Comparison of ENCODE assay signal across 1 cellular context in the genomic region with DNA sequence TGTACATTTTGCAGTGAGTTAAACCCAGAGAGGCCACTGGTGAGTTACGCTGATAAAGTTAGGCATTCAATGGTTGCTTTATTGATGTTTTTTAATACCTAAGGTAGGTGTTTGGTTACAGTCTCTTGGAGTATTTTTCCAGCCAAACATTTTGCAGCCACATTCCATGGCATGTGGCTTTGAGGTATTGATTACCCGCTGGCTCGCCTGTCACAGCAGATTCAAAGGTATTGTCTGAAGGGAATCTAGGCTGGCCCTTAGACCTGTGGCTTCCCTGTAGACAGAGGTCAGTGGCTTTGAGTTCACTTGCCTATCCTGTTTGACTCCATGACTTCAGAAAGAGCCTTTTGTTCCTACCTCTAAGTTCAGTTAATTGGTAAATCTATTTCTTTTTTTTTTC.
TF ChIP-seq lines count a peak whose summit lies in the region.

No MANE protein-coding gene starts in this region.

TF ChIP-seq in HepG2, 621 proteins besides CTCF, POLR2A, EP300 and RAD21 (continued from another document and continues in another):
- TF ChIP-seq, protein P1, sequence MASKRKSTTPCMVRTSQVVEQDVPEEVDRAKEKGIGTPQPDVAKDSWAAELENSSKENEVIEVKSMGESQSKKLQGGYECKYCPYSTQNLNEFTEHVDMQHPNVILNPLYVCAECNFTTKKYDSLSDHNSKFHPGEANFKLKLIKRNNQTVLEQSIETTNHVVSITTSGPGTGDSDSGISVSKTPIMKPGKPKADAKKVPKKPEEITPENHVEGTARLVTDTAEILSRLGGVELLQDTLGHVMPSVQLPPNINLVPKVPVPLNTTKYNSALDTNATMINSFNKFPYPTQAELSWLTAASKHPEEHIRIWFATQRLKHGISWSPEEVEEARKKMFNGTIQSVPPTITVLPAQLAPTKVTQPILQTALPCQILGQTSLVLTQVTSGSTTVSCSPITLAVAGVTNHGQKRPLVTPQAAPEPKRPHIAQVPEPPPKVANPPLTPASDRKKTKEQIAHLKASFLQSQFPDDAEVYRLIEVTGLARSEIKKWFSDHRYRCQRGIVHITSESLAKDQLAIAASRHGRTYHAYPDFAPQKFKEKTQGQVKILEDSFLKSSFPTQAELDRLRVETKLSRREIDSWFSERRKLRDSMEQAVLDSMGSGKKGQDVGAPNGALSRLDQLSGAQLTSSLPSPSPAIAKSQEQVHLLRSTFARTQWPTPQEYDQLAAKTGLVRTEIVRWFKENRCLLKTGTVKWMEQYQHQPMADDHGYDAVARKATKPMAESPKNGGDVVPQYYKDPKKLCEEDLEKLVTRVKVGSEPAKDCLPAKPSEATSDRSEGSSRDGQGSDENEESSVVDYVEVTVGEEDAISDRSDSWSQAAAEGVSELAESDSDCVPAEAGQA (IDR thresholded peaks at IDR 0.05; ENCODE audit: low read depth) = no peak
- TF ChIP-seq, protein P1 (CRISPR knock-in tag; IDR thresholded peaks at IDR 0.05; ENCODE audit: borderline replicate concordance) = no peak
- TF ChIP-seq CBX5 (CRISPR knock-in tag; IDR thresholded peaks at IDR 0.05; ENCODE audit: borderline replicate concordance) (no peak), GTF3A (CRISPR knock-in tag; conservative IDR thresholded peaks at IDR 0.05) (no peak), MAFK (conservative IDR thresholded peaks at IDR 0.05 in 1 of 2, IDR thresholded peaks at IDR 0.05 in 1 of 2; ENCODE audit: low read length in 2 of 2) (no peak), ZNF768 (CRISPR knock-in tag; IDR thresholded peaks at IDR 0.05) (no peak), ZEB1 (IDR thresholded peaks at IDR 0.05; ENCODE audit: insufficient replicate concordance, low read depth) (no peak), MIXL1 (CRISPR knock-in tag; IDR thresholded peaks at IDR 0.05) (peak; percentile 70; the same call in 1 of the 2 replicates), BRF2 (CRISPR knock-in tag; IDR thresholded peaks at IDR 0.05) (no peak), TBP (CRISPR knock-in tag; IDR thresholded peaks at IDR 0.05) (no peak), BCL3 (CRISPR knock-in tag; IDR thresholded peaks at IDR 0.05) (no peak), ZNF503 (CRISPR knock-in tag; IDR thresholded peaks at IDR 0.05) (peak; percentile 48; the same call in 1 of the 2 replicates), ZNF883 (CRISPR knock-in tag; IDR thresholded peaks at IDR 0.05; ENCODE audit: not compliant biosample characterization) (no peak), PREB (CRISPR knock-in tag; IDR thresholded peaks at IDR 0.05) (no peak), ONECUT2 (CRISPR knock-in tag; IDR thresholded peaks at IDR 0.05) (peak; percentile 95), ZNF543 (CRISPR knock-in tag; IDR thresholded peaks at IDR 0.05) (no peak), ZNF749 (CRISPR knock-in tag; IDR thresholded peaks at IDR 0.05; ENCODE audit: borderline replicate concordance) (no peak), RARG (CRISPR knock-in tag; IDR thresholded peaks at IDR 0.05; ENCODE audit: low read depth) (no peak), ZNF607 (CRISPR knock-in tag; IDR thresholded peaks at IDR 0.05; ENCODE audit: borderline replicate concordance) (no peak), MTF2 (CRISPR knock-in tag; IDR thresholded peaks at IDR 0.05; ENCODE audit: borderline replicate concordance) (no peak), ZNF260 (CRISPR knock-in tag; IDR thresholded peaks at IDR 0.05; ENCODE audit: borderline replicate concordance, low read depth) (no peak), EED (CRISPR knock-in tag; IDR thresholded peaks at IDR 0.05) (no peak), FOSL1 (CRISPR knock-in tag; IDR thresholded peaks at IDR 0.05; ENCODE audit: borderline replicate concordance) (no peak), NFRKB (IDR thresholded peaks at IDR 0.05) (no peak), NRL (CRISPR knock-in tag; IDR thresholded peaks at IDR 0.05; ENCODE audit: borderline replicate concordance) (no peak), KLF16 (CRISPR knock-in tag; IDR thresholded peaks at IDR 0.05) (no peak; a peak in 1 of 4 replicates), DMTF1 (CRISPR knock-in tag; IDR thresholded peaks at IDR 0.05) (no peak), UBTF (CRISPR knock-in tag; IDR thresholded peaks at IDR 0.05) (peak; percentile 48; the same call in 1 of the 2 replicates)
- TF ChIP-seq, protein P2, sequence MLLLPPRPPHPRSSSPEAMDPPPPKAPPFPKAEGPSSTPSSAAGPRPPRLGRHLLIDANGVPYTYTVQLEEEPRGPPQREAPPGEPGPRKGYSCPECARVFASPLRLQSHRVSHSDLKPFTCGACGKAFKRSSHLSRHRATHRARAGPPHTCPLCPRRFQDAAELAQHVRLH (CRISPR knock-in tag; IDR thresholded peaks at IDR 0.05; ENCODE audit: borderline replicate concordance, low read depth) = no peak
- TF ChIP-seq, protein P3, sequence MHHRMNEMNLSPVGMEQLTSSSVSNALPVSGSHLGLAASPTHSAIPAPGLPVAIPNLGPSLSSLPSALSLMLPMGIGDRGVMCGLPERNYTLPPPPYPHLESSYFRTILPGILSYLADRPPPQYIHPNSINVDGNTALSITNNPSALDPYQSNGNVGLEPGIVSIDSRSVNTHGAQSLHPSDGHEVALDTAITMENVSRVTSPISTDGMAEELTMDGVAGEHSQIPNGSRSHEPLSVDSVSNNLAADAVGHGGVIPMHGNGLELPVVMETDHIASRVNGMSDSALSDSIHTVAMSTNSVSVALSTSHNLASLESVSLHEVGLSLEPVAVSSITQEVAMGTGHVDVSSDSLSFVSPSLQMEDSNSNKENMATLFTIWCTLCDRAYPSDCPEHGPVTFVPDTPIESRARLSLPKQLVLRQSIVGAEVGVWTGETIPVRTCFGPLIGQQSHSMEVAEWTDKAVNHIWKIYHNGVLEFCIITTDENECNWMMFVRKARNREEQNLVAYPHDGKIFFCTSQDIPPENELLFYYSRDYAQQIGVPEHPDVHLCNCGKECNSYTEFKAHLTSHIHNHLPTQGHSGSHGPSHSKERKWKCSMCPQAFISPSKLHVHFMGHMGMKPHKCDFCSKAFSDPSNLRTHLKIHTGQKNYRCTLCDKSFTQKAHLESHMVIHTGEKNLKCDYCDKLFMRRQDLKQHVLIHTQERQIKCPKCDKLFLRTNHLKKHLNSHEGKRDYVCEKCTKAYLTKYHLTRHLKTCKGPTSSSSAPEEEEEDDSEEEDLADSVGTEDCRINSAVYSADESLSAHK (CRISPR knock-in tag; IDR thresholded peaks at IDR 0.05; ENCODE audit: borderline replicate concordance) = no peak
- TF ChIP-seq, protein P4, sequence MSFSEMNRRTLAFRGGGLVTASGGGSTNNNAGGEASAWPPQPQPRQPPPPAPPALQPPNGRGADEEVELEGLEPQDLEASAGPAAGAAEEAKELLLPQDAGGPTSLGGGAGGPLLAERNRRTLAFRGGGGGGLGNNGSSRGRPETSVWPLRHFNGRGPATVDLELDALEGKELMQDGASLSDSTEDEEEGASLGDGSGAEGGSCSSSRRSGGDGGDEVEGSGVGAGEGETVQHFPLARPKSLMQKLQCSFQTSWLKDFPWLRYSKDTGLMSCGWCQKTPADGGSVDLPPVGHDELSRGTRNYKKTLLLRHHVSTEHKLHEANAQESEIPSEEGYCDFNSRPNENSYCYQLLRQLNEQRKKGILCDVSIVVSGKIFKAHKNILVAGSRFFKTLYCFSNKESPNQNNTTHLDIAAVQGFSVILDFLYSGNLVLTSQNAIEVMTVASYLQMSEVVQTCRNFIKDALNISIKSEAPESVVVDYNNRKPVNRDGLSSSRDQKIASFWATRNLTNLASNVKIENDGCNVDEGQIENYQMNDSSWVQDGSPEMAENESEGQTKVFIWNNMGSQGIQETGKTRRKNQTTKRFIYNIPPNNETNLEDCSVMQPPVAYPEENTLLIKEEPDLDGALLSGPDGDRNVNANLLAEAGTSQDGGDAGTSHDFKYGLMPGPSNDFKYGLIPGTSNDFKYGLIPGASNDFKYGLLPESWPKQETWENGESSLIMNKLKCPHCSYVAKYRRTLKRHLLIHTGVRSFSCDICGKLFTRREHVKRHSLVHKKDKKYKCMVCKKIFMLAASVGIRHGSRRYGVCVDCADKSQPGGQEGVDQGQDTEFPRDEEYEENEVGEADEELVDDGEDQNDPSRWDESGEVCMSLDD (CRISPR knock-in tag; IDR thresholded peaks at IDR 0.05; ENCODE audit: borderline replicate concordance) = no peak
- TF ChIP-seq, protein P5, sequence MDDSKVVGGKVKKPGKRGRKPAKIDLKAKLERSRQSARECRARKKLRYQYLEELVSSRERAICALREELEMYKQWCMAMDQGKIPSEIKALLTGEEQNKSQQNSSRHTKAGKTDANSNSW (CRISPR knock-in tag; IDR thresholded peaks at IDR 0.05; ENCODE audit: borderline replicate concordance) = no peak
